24 cellular contexts compared by ENCODE assay signal in the genomic region with DNA sequence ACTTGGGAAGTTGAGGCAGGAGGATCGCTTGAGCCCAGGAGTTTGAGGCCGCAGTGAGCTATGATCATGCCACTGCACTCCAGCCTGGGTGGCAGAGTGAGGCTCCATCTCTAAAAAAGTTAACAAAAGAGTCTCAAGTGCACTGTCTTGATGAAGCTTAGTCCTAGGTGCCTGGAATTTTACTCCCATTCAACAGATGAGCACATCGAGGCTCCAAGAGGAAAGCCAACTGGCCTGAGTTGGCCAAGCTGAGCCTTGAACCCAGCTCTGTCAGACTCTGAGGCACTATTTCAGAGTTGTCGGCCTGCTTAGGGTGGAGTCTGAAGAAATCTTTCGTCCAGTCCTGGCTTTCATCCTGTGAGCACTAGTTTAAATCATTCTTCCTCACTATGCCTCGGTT.
"Had no signal": no experiment of that assay in that cellular context is flagged by ENCODE, and none has a peak within 500 bp of the region (broad histone marks: within the 10 kb centered on the region; RNA-seq: fewer than 3 reads in every experiment).

No MANE protein-coding gene starts in this region.

- H3K27me3 ChIP-seq: colonic mucosa, esophagus squamous epithelium, heart right ventricle, left lung had no signal

- DNase-seq: colonic mucosa; cortex of kidney; effector CD8-positive, alpha-beta T cell; effector memory CD8-positive, alpha-beta T cell; endodermal cell; erythroblast; esophagus squamous epithelium; foreskin fibroblast; foreskin melanocyte; gastrocnemius medialis; glutamatergic neuron; head of caudate nucleus; heart right ventricle; hippocampal formation; left cardiac atrium; left lung; left ventricle myocardium superior; lower lobe of right lung; mesenchymal stem cell; mucosa of descending colon had no signal

- H3K36me3 ChIP-seq: colonic mucosa, esophagus squamous epithelium, gastrocnemius medialis, heart right ventricle, left lung, lower lobe of right lung had no signal

- ATAC-seq: effector memory CD8-positive, alpha-beta T cell; esophagus mucosa; gastrocnemius medialis; heart right ventricle; left cardiac atrium; left lung; left ventricle myocardium superior; lower lobe of right lung had no signal

- H3K9me3 ChIP-seq: colonic mucosa, esophagus squamous epithelium, gastrocnemius medialis, heart right ventricle, left lung, lower lobe of right lung, mucosa of descending colon had no signal

- H3K4me3 ChIP-seq: colonic mucosa, esophagus squamous epithelium, gastrocnemius medialis, heart right ventricle, left lung, lower lobe of right lung, mucosa of descending colon had no signal

- H3K27ac ChIP-seq: colonic mucosa, epithelial cell of prostate, esophagus squamous epithelium, gastrocnemius medialis, heart right ventricle, left lung, lower lobe of right lung had no signal

- FAIRE-seq: endometrium, islet of Langerhans had no signal
